1 cellular context compared by ENCODE assay signal in genomic region chr1:94031154-94031553, GRCh38.
A peak's percentile ranks its signal among the peaks of the same experiment; 100 is the strongest.
TF ChIP-seq lines count a peak whose summit lies in the region.

No MANE protein-coding gene starts in this region.

TF ChIP-seq in HepG2, 621 proteins besides CTCF, POLR2A, EP300 and RAD21:
- TF ChIP-seq HNF4A (CRISPR knock-in tag; IDR thresholded peaks at IDR 0.05) = peak; percentile 12; the same call in 1 of the 2 replicates
- peak; percentile 31; the same call in 1 of the 2 replicates for TF ChIP-seq GATAD2A (CRISPR knock-in tag; IDR thresholded peaks at IDR 0.05)
- TF ChIP-seq, protein P1, sequence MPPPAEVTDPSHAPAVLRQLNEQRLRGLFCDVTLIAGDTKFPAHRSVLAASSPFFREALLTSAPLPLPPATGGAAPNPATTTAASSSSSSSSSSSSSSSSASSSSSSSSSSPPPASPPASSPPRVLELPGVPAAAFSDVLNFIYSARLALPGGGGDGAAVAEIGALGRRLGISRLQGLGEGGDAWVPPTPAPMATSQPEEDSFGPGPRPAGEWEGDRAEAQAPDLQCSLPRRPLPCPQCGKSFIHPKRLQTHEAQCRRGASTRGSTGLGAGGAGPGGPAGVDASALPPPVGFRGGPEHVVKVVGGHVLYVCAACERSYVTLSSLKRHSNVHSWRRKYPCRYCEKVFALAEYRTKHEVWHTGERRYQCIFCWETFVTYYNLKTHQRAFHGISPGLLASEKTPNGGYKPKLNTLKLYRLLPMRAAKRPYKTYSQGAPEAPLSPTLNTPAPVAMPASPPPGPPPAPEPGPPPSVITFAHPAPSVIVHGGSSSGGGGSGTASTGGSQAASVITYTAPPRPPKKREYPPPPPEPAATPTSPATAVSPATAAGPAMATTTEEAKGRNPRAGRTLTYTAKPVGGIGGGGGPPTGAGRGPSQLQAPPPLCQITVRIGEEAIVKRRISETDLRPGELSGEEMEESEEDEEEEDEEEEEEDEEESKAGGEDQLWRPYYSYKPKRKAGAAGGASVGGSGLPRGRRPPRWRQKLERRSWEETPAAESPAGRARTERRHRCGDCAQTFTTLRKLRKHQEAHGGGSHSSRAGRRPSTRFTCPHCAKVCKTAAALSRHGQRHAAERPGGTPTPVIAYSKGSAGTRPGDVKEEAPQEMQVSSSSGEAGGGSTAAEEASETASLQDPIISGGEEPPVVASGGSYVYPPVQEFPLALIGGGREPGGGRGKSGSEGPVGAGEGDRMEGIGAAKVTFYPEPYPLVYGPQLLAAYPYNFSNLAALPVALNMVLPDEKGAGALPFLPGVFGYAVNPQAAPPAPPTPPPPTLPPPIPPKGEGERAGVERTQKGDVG (CRISPR knock-in tag; IDR thresholded peaks at IDR 0.05; ENCODE audit: borderline replicate concordance) = no peak
- no peak for TF ChIP-seq ATF7-NPFF (CRISPR knock-in tag; IDR thresholded peaks at IDR 0.05; ENCODE audit: low read depth)
- peak; percentile 80 for TF ChIP-seq TCF7 (IDR thresholded peaks at IDR 0.05; ENCODE audit: low read depth)
- TF ChIP-seq SOX5 (CRISPR knock-in tag; IDR thresholded peaks at IDR 0.05; ENCODE audit: borderline replicate concordance) = 0 out of 2 replicates have a peak, but pooled peaks have one; percentile 14
- TF ChIP-seq BHLHE40 (IDR thresholded peaks at IDR 0.05; ENCODE audit: low read length) = peak; percentile 73
- no peak for TF ChIP-seq SOX13 (IDR thresholded peaks at IDR 0.05)
- peak in 1 of 2 experiments; percentile 43; a peak in 2 of 4 replicates for TF ChIP-seq SOX13 (CRISPR knock-in tag; conservative IDR thresholded peaks at IDR 0.05 in 1 of 2, IDR thresholded peaks at IDR 0.05 in 1 of 2)
- no peak for TF ChIP-seq SAFB2 (CRISPR knock-in tag; IDR thresholded peaks at IDR 0.05; ENCODE audit: borderline replicate concordance, low read depth)
- TF ChIP-seq RAD51 (IDR thresholded peaks at IDR 0.05; ENCODE audit: borderline replicate concordance) = peak; percentile 94
- no peak for TF ChIP-seq ZNF33B (CRISPR knock-in tag; IDR thresholded peaks at IDR 0.05)
- TF ChIP-seq TFE3 (CRISPR knock-in tag; IDR thresholded peaks at IDR 0.05) = 0 out of 2 replicates have a peak, but pooled peaks have one; percentile 32
- peak; percentile 26; the same call in 1 of the 2 replicates for TF ChIP-seq NCOA2 (CRISPR knock-in tag; IDR thresholded peaks at IDR 0.05)
- peak; percentile 85 for TF ChIP-seq USF2 (IDR thresholded peaks at IDR 0.05; ENCODE audit: low read depth, low read length)
- TF ChIP-seq USF2 (CRISPR knock-in tag; IDR thresholded peaks at IDR 0.05; ENCODE audit: borderline replicate concordance) = no peak; the same call in 1 of the 2 replicates
